Comparison of ENCODE assay signal across 1 cellular context in genomic region chr9:13053504-13053903, GRCh38.
TF ChIP-seq lines count a peak whose summit lies in the region.

No MANE protein-coding gene starts in this region.

TF ChIP-seq in GM23338, 12 proteins besides CTCF, POLR2A, EP300 and RAD21 (continued from another document):
- TF ChIP-seq REST (IDR thresholded peaks at IDR 0.05; ENCODE audit: unreplicated experiment) (no peak), EZH2phosphoT487 (IDR thresholded peaks at IDR 0.05; ENCODE audit: unreplicated experiment) (no peak), ZNF462 (CRISPR knock-in tag; IDR thresholded peaks at IDR 0.05) (no peak), STAT1 (IDR thresholded peaks at IDR 0.05; ENCODE audit: unreplicated experiment) (no peak), JUNB (IDR thresholded peaks at IDR 0.05; ENCODE audit: unreplicated experiment) (no peak), ZNF331 (CRISPR knock-in tag; IDR thresholded peaks at IDR 0.05; ENCODE audit: low read depth) (no peak)
